8 cellular contexts compared by ENCODE assay signal in genomic region chr6:170290306-170291128, GRCh38. TPM values are rescaled to one million over a fixed set of nuclear protein-coding genes. Genes with fewer than 3 reads are reported as not detected.
DNase-seq lines count a peak whose midpoint lies in the region; TF ChIP-seq lines count a peak whose summit lies in the region.

A gene with protein sequence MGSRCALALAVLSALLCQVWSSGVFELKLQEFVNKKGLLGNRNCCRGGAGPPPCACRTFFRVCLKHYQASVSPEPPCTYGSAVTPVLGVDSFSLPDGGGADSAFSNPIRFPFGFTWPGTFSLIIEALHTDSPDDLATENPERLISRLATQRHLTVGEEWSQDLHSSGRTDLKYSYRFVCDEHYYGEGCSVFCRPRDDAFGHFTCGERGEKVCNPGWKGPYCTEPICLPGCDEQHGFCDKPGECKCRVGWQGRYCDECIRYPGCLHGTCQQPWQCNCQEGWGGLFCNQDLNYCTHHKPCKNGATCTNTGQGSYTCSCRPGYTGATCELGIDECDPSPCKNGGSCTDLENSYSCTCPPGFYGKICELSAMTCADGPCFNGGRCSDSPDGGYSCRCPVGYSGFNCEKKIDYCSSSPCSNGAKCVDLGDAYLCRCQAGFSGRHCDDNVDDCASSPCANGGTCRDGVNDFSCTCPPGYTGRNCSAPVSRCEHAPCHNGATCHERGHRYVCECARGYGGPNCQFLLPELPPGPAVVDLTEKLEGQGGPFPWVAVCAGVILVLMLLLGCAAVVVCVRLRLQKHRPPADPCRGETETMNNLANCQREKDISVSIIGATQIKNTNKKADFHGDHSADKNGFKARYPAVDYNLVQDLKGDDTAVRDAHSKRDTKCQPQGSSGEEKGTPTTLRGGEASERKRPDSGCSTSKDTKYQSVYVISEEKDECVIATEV (minus strand): TSS chr6:170291078. CDS start chr6:170290139, 939 bp downstream.

- H3K27me3 Mint-ChIP-seq in neural crest cell (ENCODE audit: low read depth), result peaks cover 88% of the 10 kb centered on the region

- no peaks in the 10 kb centered on the region for H3K9me3 Mint-ChIP-seq in neural crest cell

- peak; percentile 65 for TF ChIP-seq POLR2A in GM18951 (IDR thresholded peaks at IDR 0.05; ENCODE audit: extremely low read depth, insufficient read depth, insufficient read length)

- POLR2A ChIA-PET in A673 (lab: Charles Lee; ENCODE audit: low non-redundant PET), result interaction anchor here (0.6 kb wide), 2 partner anchors 18 to 175 kb away, joined by 3 read pairs; no protein-coding TSS in a partner anchor

- DNase-seq in A673 (ENCODE audit: low spot score) (peak; percentile 68), NCI-H345 treated with DMSO at 0.1 percent for 48 hours (lab: John Stamatoyannopoulos, UW; ENCODE audit: unreplicated experiment) (peak; percentile 31), globus pallidus (ENCODE audit: low spot score) (peak; percentile 96), neural crest cell (ENCODE audit: low read depth, low spot score) (peak; percentile 67), GM19240 (ENCODE audit: insufficient read length, low spot score) (no peak)
- DNase-seq in activated naive CD4-positive, alpha-beta T cell treated with Interleukin-2 at 50 U/mL for 16 hours, result peak; percentile 32
- DNase-seq in effector CD4-positive, alpha-beta T cell, result no peak

- H3K27me3 ChIP-seq in A673 (replicated peaks; ENCODE audit: insufficient read depth, low read depth, low read length, poor library complexity), result peaks cover 70% of the 10 kb centered on the region

- H3K4me1 ChIP-seq in A673 (ENCODE audit: insufficient read depth, low read length, poor library complexity, severe bottlenecking), result peaks cover 32% of the 10 kb centered on the region

- peak within 1 kb of the TSS; percentile 44 for H3K27ac Mint-ChIP-seq in neural crest cell (ENCODE audit: unreplicated experiment)

- intact Hi-C loops in A673 (cut with micrococcal nuclease; ENCODE audit: unreplicated experiment), result loop anchor here (10.0 kb wide), 2 partner anchors 224 to 346 kb away; no protein-coding TSS in a partner anchor

- H3K36me3 ChIP-seq in A673 (ENCODE audit: insufficient read depth, low read length, poor library complexity, severe bottlenecking), result no peaks in the 10 kb centered on the region

- H3K4me1 Mint-ChIP-seq in neural crest cell, result peaks cover 71% of the 10 kb centered on the region

- H3K27ac ChIP-seq in A673 (ENCODE audit: low read depth, low read length, poor library complexity, severe bottlenecking), result no peak within 1 kb of the TSS

- H3K4me3 Mint-ChIP-seq in neural crest cell, result peak within 1 kb of the TSS; percentile 91

- H3K4me3 ChIP-seq in A673 (ENCODE audit: low read depth, low read length, poor library complexity, severe bottlenecking), result peak within 1 kb of the TSS; percentile 76

- H3K9me3 ChIP-seq in A673 (ENCODE audit: low read depth, low read length, poor library complexity, severe bottlenecking), result no peaks in the 10 kb centered on the region

- CTCF ChIA-PET in A673 (lab: Charles Lee), result interaction anchor here (0.5 kb wide), 1 partner anchor 9 kb away, joined by 3 read pairs; no protein-coding TSS in a partner anchor

- in situ Hi-C loops in GM18951 (cut with MboI; ENCODE audit: low sequenced_read_pairs, unreplicated experiment), result no loop called here

- peaks cover 12% of the 10 kb centered on the region for H3K36me3 Mint-ChIP-seq in neural crest cell (ENCODE audit: low read depth)

- no TSS peak for BruUV-seq in A673 (replicated peaks; lab: Mats Ljungman, UMichigan)

- no peak for TF ChIP-seq CTCF in A673 (conservative IDR thresholded peaks at IDR 0.05; ENCODE audit: low read depth, low read length)
- no peak for TF ChIP-seq CTCF in neural crest cell (conservative IDR thresholded peaks at IDR 0.05)

RNA-seq across cellular contexts. Expression of the gene that starts here (rescaled TPM):
- total RNA-seq in A673 (2021) (1.1 and 1.2 TPM in 2 replicates), neural crest cell (53.9 and 59.8 TPM in 2 replicates)

Comparison
In these comparisons a context has a peak if more than half of its experiments do, and no peak if none do; other contexts are left out.
1. RNA of the gene that starts here (total RNA-seq): 53.9 to 59.8 TPM in neural crest cell; 1.1 to 1.2 TPM in A673; every median in the first group is over 10 times any median in the second.
2. DNase-seq: peak in A673 (single experiment), NCI-H345 treated with DMSO at 0.1 percent for 48 hours (single experiment), activated naive CD4-positive, alpha-beta T cell treated with Interleukin-2 at 50 U/mL for 16 hours (single experiment), globus pallidus (single experiment) and neural crest cell (single experiment); none in effector CD4-positive, alpha-beta T cell (single experiment) and GM19240 (single experiment).